In the genomic region with DNA sequence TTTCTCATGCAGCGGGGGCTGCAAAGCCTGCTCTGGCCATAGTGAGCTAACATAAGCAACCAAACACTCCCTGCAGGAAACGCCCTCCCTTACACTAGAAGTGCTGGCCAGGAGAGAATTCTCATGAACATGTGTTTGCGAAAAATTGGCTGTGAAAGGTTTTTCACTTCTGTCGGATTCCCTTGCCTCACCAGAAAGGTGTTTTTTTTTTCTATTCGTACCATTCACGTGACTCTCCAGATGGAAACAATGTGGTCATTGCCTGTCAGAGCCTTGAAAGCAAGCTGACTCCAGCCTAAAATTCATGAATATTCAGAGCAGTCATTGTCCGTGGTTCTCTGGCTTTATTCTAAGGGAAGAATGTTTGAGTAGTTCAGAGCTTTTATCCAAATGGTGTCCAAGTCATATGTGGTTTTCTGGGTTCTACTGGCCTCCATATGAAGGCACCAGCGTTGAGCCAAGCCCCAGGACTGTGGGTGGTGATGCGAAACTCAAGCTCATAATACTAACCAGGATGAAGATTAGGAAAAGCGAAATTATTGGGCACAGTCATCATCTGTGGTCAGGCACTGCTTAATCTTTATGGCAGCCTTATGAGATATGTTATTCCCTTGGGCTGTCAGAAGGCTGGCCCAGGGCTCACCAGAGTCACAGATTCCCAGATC, we compare ENCODE assay signal across 13 cellular contexts.
DNase-seq lines count a peak whose midpoint lies in the region; ATAC-seq and TF ChIP-seq lines count a peak whose summit lies in the region.
"Had no signal": no experiment of that assay in that cellular context is flagged by ENCODE, and none has a peak within 500 bp of the region (broad histone marks: within the 10 kb centered on the region; RNA-seq: fewer than 3 reads in every experiment).

No MANE protein-coding gene starts in this region.

- WGBS in trophoblast cell (ENCODE audit: extremely low coverage, insufficient coverage, insufficient read length) = no CpG with 5 or more reads among the region's 10 CpGs

- peak overlapping the region; percentile 77 for H3K27ac ChIP-seq in trophoblast cell (ENCODE audit: low read depth, low read length)

- POLR2A ChIA-PET in GM10248 (lab: Yijun Ruan, JAX) = interaction anchor here (0.6 kb wide), 1 partner anchor 32 kb away, joined by 3 read pairs; no protein-coding TSS in a partner anchor

- no peak overlapping the region for H2AK5ac ChIP-seq in trophoblast cell (ENCODE audit: low read length)

- H3K79me1 ChIP-seq in trophoblast cell (ENCODE audit: low read length) = peaks cover 2% of the 10 kb centered on the region

- H4K12ac ChIP-seq in trophoblast cell (ENCODE audit: low read depth, low read length) = no peak overlapping the region

- H2BK12ac ChIP-seq in trophoblast cell (ENCODE audit: low read length) = peak overlapping the region; percentile 33

- no peak overlapping the region for H3K14ac ChIP-seq in trophoblast cell (ENCODE audit: low read length)

- H3K23ac ChIP-seq in trophoblast cell (ENCODE audit: low read length) = no peak overlapping the region

- ATAC-seq in left ventricle myocardium superior (peak; percentile 60), GM19455 (IDR thresholded peaks at IDR 0.05; ENCODE audit: unreplicated experiment) (no peak)
- ATAC-seq: K562 had no signal

- no peak for TF ChIP-seq CTCF in astrocyte of the spinal cord (IDR thresholded peaks at IDR 0.05; ENCODE audit: low read depth, low read length)
- TF ChIP-seq CTCF in GM10248 (IDR thresholded peaks at IDR 0.05; ENCODE audit: control extremely low read depth, extremely low read depth, low read depth, missing control alignments) = no peak

- no peak overlapping the region for H4K8ac ChIP-seq in trophoblast cell (ENCODE audit: low read depth, low read length)

- H3K36me3 ChIP-seq in trophoblast cell (ENCODE audit: control insufficient read depth in 1 of 2, insufficient read depth in 2 of 2, low read length in 2 of 2) = peaks cover 18 to 41% of the 10 kb centered on the region in 2 experiments

- no peaks in the 10 kb centered on the region for H3K27me3 ChIP-seq in trophoblast cell (ENCODE audit: insufficient read depth, low read length)

- intact Hi-C loops in left ventricle myocardium superior (cut with micrococcal nuclease) = loop anchor here (10.0 kb wide), 1 partner anchor 102 kb away; no protein-coding TSS in a partner anchor

- no peak overlapping the region for H3K18ac ChIP-seq in trophoblast cell (ENCODE audit: low read length)

- H3K4me2 ChIP-seq in trophoblast cell (ENCODE audit: low read length) = no peak overlapping the region

- no peak overlapping the region for H2BK5ac ChIP-seq in trophoblast cell (ENCODE audit: low read depth, low read length, poor library complexity)

- CTCF ChIA-PET in GM10248 (lab: Yijun Ruan, JAX) = interaction anchor here (1.0 to 1.6 kb wide), 3 partner anchors 9 to 371 kb away, joined by 3 to 5 read pairs (median 5); no protein-coding TSS in a partner anchor

- no peak overlapping the region for H2BK120ac ChIP-seq in trophoblast cell (ENCODE audit: insufficient read depth, low read length, poor library complexity)

- no peak overlapping the region for H4K91ac ChIP-seq in trophoblast cell (ENCODE audit: low read depth, low read length)

- in situ Hi-C loops in astrocyte of the spinal cord (cut with HindIII; ENCODE audit: low sequenced_read_pairs) = no loop called here

- no peak overlapping the region for H2AFZ ChIP-seq in trophoblast cell (ENCODE audit: insufficient read depth, low read length, poor library complexity)

- H3K4me1 ChIP-seq in trophoblast cell (ENCODE audit: control insufficient read depth in 1 of 2, insufficient read depth in 2 of 2, low read length in 2 of 2) = peaks cover 13 to 14% of the 10 kb centered on the region in 2 experiments

- no peaks in the 10 kb centered on the region for H3K79me2 ChIP-seq in trophoblast cell (ENCODE audit: control insufficient read depth, insufficient read depth, low read length, poor library complexity)

- H3K4me3 ChIP-seq in astrocyte of the spinal cord (ENCODE audit: low read depth, low read length) (no peak overlapping the region), trophoblast cell (ENCODE audit: low read depth, low read length) (no peak overlapping the region)
- H3K4me3 ChIP-seq: K562 had no signal

- DNase-seq in ELR (ENCODE audit: low read depth) (peak; percentile 28), astrocyte of the spinal cord (ENCODE audit: low read depth, low spot score) (peak; percentile 76), left ventricle myocardium superior (no peak), trophoblast cell (no peak), NCI-H1694 treated with DMSO at 0.1 percent for 48 hours (lab: John Stamatoyannopoulos, UW) (no peak), GM10248 (ENCODE audit: extremely low spot score) (no peak), SW 1271 (lab: John Stamatoyannopoulos, UW) (no peak)
- DNase-seq: activated B cell treated with CpG ODN at 0.5 μM for 24 hours; CD4-positive, alpha-beta memory T cell; NCI-H2171; retina had no signal

- H3K9ac ChIP-seq in trophoblast cell (ENCODE audit: low read length) = no peak overlapping the region

- H3K4ac ChIP-seq in trophoblast cell (ENCODE audit: low read depth, low read length) = no peak overlapping the region

- H3K9me3 ChIP-seq in trophoblast cell (ENCODE audit: insufficient read depth, low read depth, low read length) = peaks cover 2% of the 10 kb centered on the region

Comparison
In these comparisons a context has a peak if more than half of its experiments do, and no peak if none do; other contexts are left out.
1. DNase-seq: peak in ELR (single experiment) and astrocyte of the spinal cord (single experiment); none in left ventricle myocardium superior (single experiment), trophoblast cell (0 of 2), NCI-H1694 treated with DMSO at 0.1 percent for 48 hours (single experiment), GM10248 (single experiment) and SW 1271 (0 of 2).